ENCODE assay signal across 29 cellular contexts in the genomic region with DNA sequence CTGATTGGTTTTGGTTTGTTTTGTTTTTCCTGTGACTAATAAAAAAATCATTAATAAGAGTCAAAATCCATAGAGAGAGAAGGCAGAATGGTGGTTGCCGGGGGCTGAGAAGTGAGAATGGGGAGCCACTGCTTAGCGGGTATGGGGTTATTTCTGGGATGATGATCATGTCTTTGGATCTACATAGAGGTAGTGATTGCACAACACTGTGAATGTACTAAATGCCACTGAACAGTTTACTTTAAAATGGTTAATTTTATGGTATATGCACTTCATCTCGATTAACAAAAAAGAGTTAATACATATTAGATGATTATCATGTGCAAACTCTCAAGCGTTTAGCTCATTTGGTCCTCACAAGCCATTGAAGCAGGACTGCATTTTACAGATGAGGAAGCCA.
"Had no signal": no experiment of that assay in that cellular context is flagged by ENCODE, and none has a peak within 500 bp of the region (broad histone marks: within the 10 kb centered on the region; RNA-seq: fewer than 3 reads in every experiment).

No MANE protein-coding gene starts in this region.

- ATAC-seq: left lung; lower lobe of right lung; naive thymus-derived CD8-positive, alpha-beta T cell; pancreas; right cardiac atrium; stimulated activated memory B cell treated with anti-CD40 and anti-IgM and Interleukin-4, amounts not matched to agents 10 μg/mL and 1 μg/mL and 100 μg/mL, for 72 hours; stimulated activated naive CD8-positive, alpha-beta T cell treated with anti-CD3 and anti-CD28 coated beads, Interleukin-15, Interleukin-2, amounts not matched to agents 100 U/mL and 50 U/mL, for 24 hours had no signal

- DNase-seq: hypothalamus; immature natural killer cell; kidney; left colon; left lung; lower lobe of right lung; mammary epithelial cell; mesenchymal stem cell; naive thymus-derived CD8-positive, alpha-beta T cell; nucleus accumbens; pancreas; posterior cingulate gyrus; retina; right cardiac atrium; sigmoid colon; small intestine; spleen; stimulated activated CD4-positive, alpha-beta T cell treated with anti-CD3 and anti-CD28 coated beads, Interleukin-4, amount 100 ng/mL, for 4 hours; stimulated activated CD8-positive, alpha-beta memory T cell treated with anti-CD3 and anti-CD28 coated beads, Interleukin-4, amount 100 ng/mL, for 48 hours; stimulated activated naive CD8-positive, alpha-beta T cell treated with anti-CD3 and anti-CD28 coated beads, Interleukin-15, Interleukin-2, amounts not matched to agents 100 U/mL and 50 U/mL, for 24 hours; stomach; testis; thyroid gland; transverse colon; upper lobe of left lung had no signal

- H3K4me3 Mint-ChIP-seq: immature natural killer cell; nephron; stimulated activated memory B cell treated with anti-CD40 and anti-IgM and Interleukin-4, amounts not matched to agents 10 μg/mL and 1 μg/mL and 100 μg/mL, for 72 hours had no signal

- H3K36me3 Mint-ChIP-seq: immature natural killer cell had no signal

- H3K27me3 Mint-ChIP-seq: naive thymus-derived CD8-positive, alpha-beta T cell; stimulated activated memory B cell treated with anti-CD40 and anti-IgM and Interleukin-4, amounts not matched to agents 10 μg/mL and 1 μg/mL and 100 μg/mL, for 72 hours had no signal

- H3K27ac Mint-ChIP-seq: nephron; stimulated activated memory B cell treated with anti-CD40 and anti-IgM and Interleukin-4, amounts not matched to agents 10 μg/mL and 1 μg/mL and 100 μg/mL, for 72 hours had no signal

- H3K4me3 ChIP-seq: left lung, lower lobe of right lung, pancreas, prostate gland, sigmoid colon, spleen, stomach, testis, thyroid gland, transverse colon, upper lobe of left lung, vagina had no signal

- H3K9me3 Mint-ChIP-seq: immature natural killer cell; naive thymus-derived CD8-positive, alpha-beta T cell; nephron; stimulated activated memory B cell treated with anti-CD40 and anti-IgM and Interleukin-4, amounts not matched to agents 10 μg/mL and 1 μg/mL and 100 μg/mL, for 72 hours had no signal
